Comparison of ENCODE assay signal across 1 cellular context in genomic region chr7:155198206-155198892, GRCh38.
TF ChIP-seq lines count a peak whose summit lies in the region.

No MANE protein-coding gene starts in this region.

TF ChIP-seq in K562, 482 proteins besides CTCF, POLR2A, EP300 and RAD21 (continued from another document and continues in another):
- no peak for TF ChIP-seq ZHX1 (conservative IDR thresholded peaks at IDR 0.05; ENCODE audit: low read length)
- TF ChIP-seq HCFC1 (IDR thresholded peaks at IDR 0.05; ENCODE audit: low read depth, low read length), result no peak
- no peak for TF ChIP-seq DIDO1 (tag; IDR thresholded peaks at IDR 0.05; ENCODE audit: low read depth)
- no peak for TF ChIP-seq ZNF431 (CRISPR knock-in tag; IDR thresholded peaks at IDR 0.05)
- TF ChIP-seq TRIM24 (IDR thresholded peaks at IDR 0.05), result no peak
- no peak for TF ChIP-seq MXD1 (CRISPR knock-in tag; IDR thresholded peaks at IDR 0.05; ENCODE audit: borderline replicate concordance, poor library complexity, severe bottlenecking)
- no peak for TF ChIP-seq NELFE (IDR thresholded peaks at IDR 0.05; ENCODE audit: insufficient read depth, insufficient read length)
- TF ChIP-seq PKNOX1 (IDR thresholded peaks at IDR 0.05), result peak; percentile 96
- peak; percentile 74 for TF ChIP-seq PBX2 (CRISPR knock-in tag; IDR thresholded peaks at IDR 0.05; ENCODE audit: low read depth)
- peak; percentile 79 for TF ChIP-seq PBX2 (tag; conservative IDR thresholded peaks at IDR 0.05; ENCODE audit: low read depth)
- TF ChIP-seq PPARD (CRISPR knock-in tag; IDR thresholded peaks at IDR 0.05), result no peak
- TF ChIP-seq RERE (CRISPR knock-in tag; IDR thresholded peaks at IDR 0.05; ENCODE audit: borderline replicate concordance), result no peak
- TF ChIP-seq TCF15 (CRISPR knock-in tag; IDR thresholded peaks at IDR 0.05), result no peak
- TF ChIP-seq HEY1 (CRISPR knock-in tag; IDR thresholded peaks at IDR 0.05; ENCODE audit: borderline replicate concordance), result no peak
- TF ChIP-seq XRCC5 (IDR thresholded peaks at IDR 0.05; ENCODE audit: low read depth, low read length), result no peak
- peak; percentile 43; the same call in 1 of the 2 replicates for TF ChIP-seq ZBTB26 (CRISPR knock-in tag; IDR thresholded peaks at IDR 0.05)
- TF ChIP-seq ZNF324 (CRISPR knock-in tag; IDR thresholded peaks at IDR 0.05), result no peak
- peak; percentile 76 for TF ChIP-seq RAD51 (IDR thresholded peaks at IDR 0.05; ENCODE audit: borderline replicate concordance, low read depth)
- TF ChIP-seq PURB (CRISPR knock-in tag; IDR thresholded peaks at IDR 0.05; ENCODE audit: low read depth), result no peak
- 0 out of 2 replicates have a peak, but pooled peaks have one; percentile 13 for TF ChIP-seq HDAC8 (tag; IDR thresholded peaks at IDR 0.05)
- TF ChIP-seq BCLAF1 (IDR thresholded peaks at IDR 0.05; ENCODE audit: borderline replicate concordance in 1 of 2, control insufficient read depth in 1 of 2, low read depth in 2 of 2, low read length in 1 of 2), result no peak
- TF ChIP-seq ZNF75A (CRISPR knock-in tag; IDR thresholded peaks at IDR 0.05), result no peak
- peak; percentile 55; the same call in 1 of the 2 replicates for TF ChIP-seq ZKSCAN8 (CRISPR knock-in tag; IDR thresholded peaks at IDR 0.05)
- no peak for TF ChIP-seq MCM2 (IDR thresholded peaks at IDR 0.05; ENCODE audit: low read depth)
- no peak for TF ChIP-seq TAL1 (IDR thresholded peaks at IDR 0.05)
- no peak for TF ChIP-seq MXI1 (IDR thresholded peaks at IDR 0.05; ENCODE audit: low read depth, low read length)
- TF ChIP-seq RBM34 (IDR thresholded peaks at IDR 0.05; ENCODE audit: borderline replicate concordance, insufficient read depth, low read length), result no peak
- TF ChIP-seq FOS (IDR thresholded peaks at IDR 0.05; ENCODE audit: extremely low read depth, insufficient read length), result no peak
- no peak for TF ChIP-seq ZC3H4 (CRISPR knock-in tag; IDR thresholded peaks at IDR 0.05; ENCODE audit: borderline replicate concordance)
